In the genomic region with DNA sequence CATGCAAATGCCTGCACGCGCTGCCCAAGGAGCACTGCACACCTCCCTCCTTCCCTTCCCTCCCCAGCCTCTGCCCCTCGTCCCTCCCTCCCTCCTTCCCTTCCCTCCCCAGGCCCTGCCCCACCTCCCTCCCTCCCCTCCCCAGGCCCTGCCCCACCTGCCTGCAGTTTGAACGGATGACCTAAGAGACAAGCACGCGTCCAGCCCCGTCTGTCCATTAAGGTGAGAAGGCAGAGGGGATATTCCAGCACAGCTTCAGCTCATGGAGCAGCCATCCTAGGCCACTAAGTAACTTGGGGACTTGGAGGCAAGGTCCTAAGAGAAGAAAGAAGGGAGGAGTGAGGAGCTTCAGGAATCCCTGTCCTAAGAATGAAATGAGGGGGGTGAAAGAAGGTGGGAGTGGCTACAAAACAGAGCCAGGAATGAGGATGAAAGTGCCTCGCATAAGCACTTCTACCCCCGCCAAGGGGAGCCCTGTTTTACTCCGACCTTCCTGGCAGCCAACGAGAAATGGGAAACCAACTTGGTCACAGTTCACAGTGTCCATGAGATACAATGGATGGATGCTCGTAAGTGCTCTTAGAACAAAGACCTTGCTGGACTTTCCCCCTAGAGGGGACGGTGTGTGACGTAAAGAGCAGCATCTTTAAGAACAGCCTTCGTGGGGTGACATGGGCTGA, we compare ENCODE assay signal across 21 cellular contexts. TPM values are rescaled to one million over a fixed set of nuclear protein-coding genes. Genes with fewer than 3 reads are reported as not detected.
"Had no signal": no experiment of that assay in that cellular context is flagged by ENCODE, and none has a peak within 500 bp of the region (broad histone marks: within the 10 kb centered on the region; RNA-seq: fewer than 3 reads in every experiment).

No MANE protein-coding gene starts in this region.

- H3K27me3 ChIP-seq: body of pancreas, vagina had no signal

- H3K9me3 ChIP-seq: body of pancreas, vagina had no signal

- H3K4me3 ChIP-seq: body of pancreas, cardiac muscle cell, vagina had no signal

- ATAC-seq: body of pancreas; foreskin keratinocyte; naive thymus-derived CD8-positive, alpha-beta T cell; stimulated activated naive B cell treated with anti-CD40 and anti-IgM and Interleukin-4, amounts not matched to agents 10 μg/mL and 1 μg/mL and 100 μg/mL, for 72 hours had no signal

- H3K36me3 ChIP-seq: cardiac muscle cell, vagina had no signal

- H3K27ac ChIP-seq: body of pancreas, cardiac muscle cell, foreskin keratinocyte, vagina, VCaP had no signal

- H3K4me1 ChIP-seq: body of pancreas, foreskin keratinocyte had no signal

- DNase-seq: activated gamma-delta T cell treated with Interleukin-2 at 50 U/mL for 16 hours; activated T-cell treated with anti-CD3 and anti-CD28 coated beads, Interleukin-2, amount 50 U/mL, for 1 hour; anterior cingulate cortex; body of pancreas; cortex of kidney; erythroblast; foreskin keratinocyte; kidney glomerular epithelial cell; naive thymus-derived CD8-positive, alpha-beta T cell; retina; stimulated activated CD4-positive, alpha-beta T cell treated with anti-CD3 and anti-CD28 coated beads, Interleukin-2, amount 100 ng/mL, for 48 hours; stimulated activated CD8-positive, alpha-beta memory T cell treated with anti-CD3 and anti-CD28 coated beads, Interleukin-4, amount 100 ng/mL, for 48 hours; stimulated activated naive B cell treated with anti-CD40 and anti-IgM and Interleukin-4, amounts not matched to agents 10 μg/mL and 1 μg/mL and 100 μg/mL, for 72 hours had no signal

RNA-seq across cellular contexts. Expression of a gene that starts 49.9 kb away (rescaled TPM):
- total RNA-seq: cardiac muscle cell, cerebellum, foreskin keratinocyte, glomerular endothelial cell, liver, osteocyte, temporal lobe, vagina had no signal
